1 cellular context compared by ENCODE assay signal in genomic region chr2:105337122-105338019, GRCh38.
A peak's percentile ranks its signal among the peaks of the same experiment; 100 is the strongest.
TF ChIP-seq lines count a peak whose summit lies in the region.

Gene C2orf49 (plus strand): TSS chr2:105337540. CDS start chr2:105337588, 48 bp downstream.

TF ChIP-seq in HEK293, 187 proteins besides CTCF, POLR2A, EP300 and RAD21 (continued from another document and continues in another):
- no peak for TF ChIP-seq MZF1 (tag by site-specific recombination; IDR thresholded peaks at IDR 0.05; ENCODE audit: borderline replicate concordance)
- no peak for TF ChIP-seq ZFP3 (tag by site-specific recombination; IDR thresholded peaks at IDR 0.05; ENCODE audit: low read depth)
- TF ChIP-seq ZNF184 (tag by site-specific recombination; IDR thresholded peaks at IDR 0.05) = no peak
- TF ChIP-seq ZNF473 (tag by site-specific recombination; IDR thresholded peaks at IDR 0.05) = no peak
- TF ChIP-seq ZNF830 (tag by site-specific recombination; IDR thresholded peaks at IDR 0.05; ENCODE audit: low read depth) = no peak
- TF ChIP-seq ZNF621 (tag by site-specific recombination; IDR thresholded peaks at IDR 0.05) = no peak
- no peak for TF ChIP-seq ZNF146 (tag by site-specific recombination; IDR thresholded peaks at IDR 0.05)
- TF ChIP-seq, protein P1, sequence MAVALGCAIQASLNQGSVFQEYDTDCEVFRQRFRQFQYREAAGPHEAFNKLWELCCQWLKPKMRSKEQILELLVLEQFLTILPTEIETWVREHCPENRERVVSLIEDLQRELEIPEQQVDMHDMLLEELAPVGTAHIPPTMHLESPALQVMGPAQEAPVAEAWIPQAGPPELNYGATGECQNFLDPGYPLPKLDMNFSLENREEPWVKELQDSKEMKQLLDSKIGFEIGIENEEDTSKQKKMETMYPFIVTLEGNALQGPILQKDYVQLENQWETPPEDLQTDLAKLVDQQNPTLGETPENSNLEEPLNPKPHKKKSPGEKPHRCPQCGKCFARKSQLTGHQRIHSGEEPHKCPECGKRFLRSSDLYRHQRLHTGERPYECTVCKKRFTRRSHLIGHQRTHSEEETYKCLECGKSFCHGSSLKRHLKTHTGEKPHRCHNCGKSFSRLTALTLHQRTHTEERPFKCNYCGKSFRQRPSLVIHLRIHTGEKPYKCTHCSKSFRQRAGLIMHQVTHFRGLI (tag by site-specific recombination; IDR thresholded peaks at IDR 0.05) = no peak
- no peak for TF ChIP-seq ZNF324 (tag by site-specific recombination; IDR thresholded peaks at IDR 0.05)
- TF ChIP-seq IKZF3 (tag by site-specific recombination; IDR thresholded peaks at IDR 0.05) = no peak
- TF ChIP-seq EGR2 (tag by site-specific recombination; IDR thresholded peaks at IDR 0.05; ENCODE audit: low read depth) = no peak
- no peak for TF ChIP-seq ZNF658 (tag by site-specific recombination; IDR thresholded peaks at IDR 0.05)
- TF ChIP-seq ZNF548 (tag by site-specific recombination; IDR thresholded peaks at IDR 0.05) = no peak
- no peak for TF ChIP-seq PRDM1 (tag by site-specific recombination; IDR thresholded peaks at IDR 0.05)
- TF ChIP-seq, protein P2, sequence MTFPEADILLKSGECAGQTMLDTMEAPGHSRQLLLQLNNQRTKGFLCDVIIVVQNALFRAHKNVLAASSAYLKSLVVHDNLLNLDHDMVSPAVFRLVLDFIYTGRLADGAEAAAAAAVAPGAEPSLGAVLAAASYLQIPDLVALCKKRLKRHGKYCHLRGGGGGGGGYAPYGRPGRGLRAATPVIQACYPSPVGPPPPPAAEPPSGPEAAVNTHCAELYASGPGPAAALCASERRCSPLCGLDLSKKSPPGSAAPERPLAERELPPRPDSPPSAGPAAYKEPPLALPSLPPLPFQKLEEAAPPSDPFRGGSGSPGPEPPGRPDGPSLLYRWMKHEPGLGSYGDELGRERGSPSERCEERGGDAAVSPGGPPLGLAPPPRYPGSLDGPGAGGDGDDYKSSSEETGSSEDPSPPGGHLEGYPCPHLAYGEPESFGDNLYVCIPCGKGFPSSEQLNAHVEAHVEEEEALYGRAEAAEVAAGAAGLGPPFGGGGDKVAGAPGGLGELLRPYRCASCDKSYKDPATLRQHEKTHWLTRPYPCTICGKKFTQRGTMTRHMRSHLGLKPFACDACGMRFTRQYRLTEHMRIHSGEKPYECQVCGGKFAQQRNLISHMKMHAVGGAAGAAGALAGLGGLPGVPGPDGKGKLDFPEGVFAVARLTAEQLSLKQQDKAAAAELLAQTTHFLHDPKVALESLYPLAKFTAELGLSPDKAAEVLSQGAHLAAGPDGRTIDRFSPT (tag by site-specific recombination; IDR thresholded peaks at IDR 0.05) = no peak
- TF ChIP-seq ZBTB1 (tag by site-specific recombination; IDR thresholded peaks at IDR 0.05) = no peak
- TF ChIP-seq ZNF394 (tag by site-specific recombination; IDR thresholded peaks at IDR 0.05; ENCODE audit: borderline replicate concordance) = 0 out of 2 replicates have a peak, but pooled peaks have one; percentile 46
- TF ChIP-seq ZNF280D (tag by site-specific recombination; IDR thresholded peaks at IDR 0.05) = no peak
- TF ChIP-seq ZNF645 (tag by site-specific recombination; IDR thresholded peaks at IDR 0.05) = no peak
- TF ChIP-seq SCRT2 (tag by site-specific recombination; IDR thresholded peaks at IDR 0.05) = no peak
- no peak; the same call in 1 of the 2 replicates for TF ChIP-seq ZEB2 (tag by site-specific recombination; IDR thresholded peaks at IDR 0.05)
- TF ChIP-seq, protein P3, sequence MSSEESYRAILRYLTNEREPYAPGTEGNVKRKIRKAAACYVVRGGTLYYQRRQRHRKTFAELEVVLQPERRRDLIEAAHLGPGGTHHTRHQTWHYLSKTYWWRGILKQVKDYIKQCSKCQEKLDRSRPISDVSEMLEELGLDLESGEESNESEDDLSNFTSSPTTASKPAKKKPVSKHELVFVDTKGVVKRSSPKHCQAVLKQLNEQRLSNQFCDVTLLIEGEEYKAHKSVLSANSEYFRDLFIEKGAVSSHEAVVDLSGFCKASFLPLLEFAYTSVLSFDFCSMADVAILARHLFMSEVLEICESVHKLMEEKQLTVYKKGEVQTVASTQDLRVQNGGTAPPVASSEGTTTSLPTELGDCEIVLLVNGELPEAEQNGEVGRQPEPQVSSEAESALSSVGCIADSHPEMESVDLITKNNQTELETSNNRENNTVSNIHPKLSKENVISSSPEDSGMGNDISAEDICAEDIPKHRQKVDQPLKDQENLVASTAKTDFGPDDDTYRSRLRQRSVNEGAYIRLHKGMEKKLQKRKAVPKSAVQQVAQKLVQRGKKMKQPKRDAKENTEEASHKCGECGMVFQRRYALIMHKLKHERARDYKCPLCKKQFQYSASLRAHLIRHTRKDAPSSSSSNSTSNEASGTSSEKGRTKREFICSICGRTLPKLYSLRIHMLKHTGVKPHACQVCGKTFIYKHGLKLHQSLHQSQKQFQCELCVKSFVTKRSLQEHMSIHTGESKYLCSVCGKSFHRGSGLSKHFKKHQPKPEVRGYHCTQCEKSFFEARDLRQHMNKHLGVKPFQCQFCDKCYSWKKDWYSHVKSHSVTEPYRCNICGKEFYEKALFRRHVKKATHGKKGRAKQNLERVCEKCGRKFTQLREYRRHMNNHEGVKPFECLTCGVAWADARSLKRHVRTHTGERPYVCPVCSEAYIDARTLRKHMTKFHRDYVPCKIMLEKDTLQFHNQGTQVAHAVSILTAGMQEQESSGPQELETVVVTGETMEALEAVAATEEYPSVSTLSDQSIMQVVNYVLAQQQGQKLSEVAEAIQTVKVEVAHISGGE (tag by site-specific recombination; conservative IDR thresholded peaks at IDR 0.05; ENCODE audit: low read depth) = peak; percentile 85
- TF ChIP-seq, protein P4, sequence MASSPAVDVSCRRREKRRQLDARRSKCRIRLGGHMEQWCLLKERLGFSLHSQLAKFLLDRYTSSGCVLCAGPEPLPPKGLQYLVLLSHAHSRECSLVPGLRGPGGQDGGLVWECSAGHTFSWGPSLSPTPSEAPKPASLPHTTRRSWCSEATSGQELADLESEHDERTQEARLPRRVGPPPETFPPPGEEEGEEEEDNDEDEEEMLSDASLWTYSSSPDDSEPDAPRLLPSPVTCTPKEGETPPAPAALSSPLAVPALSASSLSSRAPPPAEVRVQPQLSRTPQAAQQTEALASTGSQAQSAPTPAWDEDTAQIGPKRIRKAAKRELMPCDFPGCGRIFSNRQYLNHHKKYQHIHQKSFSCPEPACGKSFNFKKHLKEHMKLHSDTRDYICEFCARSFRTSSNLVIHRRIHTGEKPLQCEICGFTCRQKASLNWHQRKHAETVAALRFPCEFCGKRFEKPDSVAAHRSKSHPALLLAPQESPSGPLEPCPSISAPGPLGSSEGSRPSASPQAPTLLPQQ (tag by site-specific recombination; IDR thresholded peaks at IDR 0.05) = no peak
- no peak for TF ChIP-seq BCL11A (tag by site-specific recombination; IDR thresholded peaks at IDR 0.05; ENCODE audit: low read depth)
- TF ChIP-seq FEZF1 (tag by site-specific recombination; IDR thresholded peaks at IDR 0.05) = no peak
- no peak for TF ChIP-seq ZBTB48 (tag by site-specific recombination; IDR thresholded peaks at IDR 0.05)
- TF ChIP-seq OVOL3 (tag by site-specific recombination; IDR thresholded peaks at IDR 0.05) = no peak
- TF ChIP-seq ZNF776 (tag by site-specific recombination; IDR thresholded peaks at IDR 0.05; ENCODE audit: borderline replicate concordance) = no peak
- peak; percentile 73; the same call in 1 of the 2 replicates for TF ChIP-seq ZNF501 (tag by site-specific recombination; IDR thresholded peaks at IDR 0.05)
- TF ChIP-seq ZNF426 (tag by site-specific recombination; IDR thresholded peaks at IDR 0.05) = no peak
- no peak for TF ChIP-seq ZNF214 (tag by site-specific recombination; IDR thresholded peaks at IDR 0.05; ENCODE audit: borderline replicate concordance)
- TF ChIP-seq ZXDB (tag by site-specific recombination; IDR thresholded peaks at IDR 0.05) = peak; percentile 98
- no peak for TF ChIP-seq ZNF837 (tag by site-specific recombination; IDR thresholded peaks at IDR 0.05)
- TF ChIP-seq ZNF10 (tag by site-specific recombination; IDR thresholded peaks at IDR 0.05) = no peak
- TF ChIP-seq ZSCAN16 (tag by site-specific recombination; IDR thresholded peaks at IDR 0.05) = no peak
- no peak for TF ChIP-seq ZSCAN18 (tag by site-specific recombination; IDR thresholded peaks at IDR 0.05)
- TF ChIP-seq ZSCAN30 (tag by site-specific recombination; IDR thresholded peaks at IDR 0.05) = no peak
- no peak for TF ChIP-seq ZNF266 (tag by site-specific recombination; IDR thresholded peaks at IDR 0.05; ENCODE audit: low read depth)
- no peak for TF ChIP-seq ZSCAN23 (tag by site-specific recombination; IDR thresholded peaks at IDR 0.05)
- no peak for TF ChIP-seq ZNF664 (tag by site-specific recombination; IDR thresholded peaks at IDR 0.05)
- no peak; the same call in 1 of the 2 replicates for TF ChIP-seq ZNF561 (tag by site-specific recombination; IDR thresholded peaks at IDR 0.05; ENCODE audit: borderline replicate concordance)
- no peak for TF ChIP-seq ZNF169 (tag by site-specific recombination; IDR thresholded peaks at IDR 0.05)
- TF ChIP-seq KLF17 (tag by site-specific recombination; IDR thresholded peaks at IDR 0.05) = peak; percentile 71; the same call in 1 of the 2 replicates
- no peak for TF ChIP-seq ZNF121 (tag by site-specific recombination; IDR thresholded peaks at IDR 0.05)
- no peak for TF ChIP-seq ZNF514 (tag by site-specific recombination; IDR thresholded peaks at IDR 0.05)
- TF ChIP-seq SETDB1 (IDR thresholded peaks at IDR 0.05; ENCODE audit: insufficient read length, low read length) = no peak
- TF ChIP-seq ZNF335 (tag by site-specific recombination; conservative IDR thresholded peaks at IDR 0.05) = peak; percentile 58; the same call in 1 of the 2 replicates
- no peak for TF ChIP-seq ZNF211 (tag by site-specific recombination; IDR thresholded peaks at IDR 0.05; ENCODE audit: low read depth)
- peak; percentile 54 for TF ChIP-seq ZBTB8A (tag by site-specific recombination; IDR thresholded peaks at IDR 0.05)
- TF ChIP-seq ZNF521 (tag by site-specific recombination; IDR thresholded peaks at IDR 0.05) = no peak
- no peak for TF ChIP-seq ZNF362 (tag by site-specific recombination; IDR thresholded peaks at IDR 0.05)
- TF ChIP-seq ZNF843 (tag by site-specific recombination; IDR thresholded peaks at IDR 0.05) = peak; percentile 16; the same call in 1 of the 2 replicates
- no peak for TF ChIP-seq ZNF174 (tag by site-specific recombination; IDR thresholded peaks at IDR 0.05)
- peak; percentile 92 for TF ChIP-seq ZNF76 (tag by site-specific recombination; IDR thresholded peaks at IDR 0.05; ENCODE audit: borderline replicate concordance, low read depth)
